ENCODE assay signal across 21 cellular contexts in the genomic region with DNA sequence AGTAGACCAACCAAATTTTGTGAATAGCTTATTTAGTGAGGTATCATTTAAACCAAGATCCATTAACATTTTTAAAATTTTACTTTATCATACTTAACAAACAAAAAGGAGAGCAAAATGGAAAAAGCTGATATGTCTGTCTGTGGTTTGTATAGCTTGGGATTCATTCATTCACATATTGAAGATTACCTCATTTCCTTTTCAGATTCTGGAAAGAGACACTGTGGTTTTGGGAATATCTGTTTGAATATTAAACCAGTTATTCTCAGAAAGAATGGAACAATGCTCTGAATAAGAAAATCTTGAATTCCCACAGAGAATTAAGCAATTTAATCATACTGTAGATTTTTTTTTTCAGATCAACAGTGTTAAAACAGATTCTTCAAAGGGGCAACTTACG.
A peak's percentile ranks its signal among the peaks of the same experiment; 100 is the strongest.
DNase-seq lines count a peak whose midpoint lies in the region; ATAC-seq and TF ChIP-seq lines count a peak whose summit lies in the region.
"Had no signal": no experiment of that assay in that cellular context is flagged by ENCODE, and none has a peak within 500 bp of the region (broad histone marks: within the 10 kb centered on the region; RNA-seq: fewer than 3 reads in every experiment).

No MANE protein-coding gene starts in this region.

- TF ChIP-seq RAD21 in SK-N-SH (IDR thresholded peaks at IDR 0.05; ENCODE audit: low read length): no peak

- H3K36me3 ChIP-seq in SK-N-SH (replicated peaks in 1 of 2; ENCODE audit: control insufficient read depth in 1 of 2, insufficient read depth in 2 of 2, low read length in 1 of 2) (no peaks in the 10 kb centered on the region), testis (ENCODE audit: low read depth, missing control alignments) (no peaks in the 10 kb centered on the region)
- H3K36me3 ChIP-seq: BLaER1, MG63, SJSA1 had no signal

- H3K4me1 ChIP-seq in SK-N-SH (ENCODE audit: control insufficient read depth in 1 of 2, insufficient read depth in 2 of 2, low read depth in 1 of 2, low read length in 1 of 2) (peaks cover 0 to 6% of the 10 kb centered on the region in 2 experiments; a peak in 1 of 4 replicates), testis (no peaks in the 10 kb centered on the region)
- H3K4me1 ChIP-seq: BLaER1, SJSA1 had no signal

- no peaks in the 10 kb centered on the region for H3K79me2 ChIP-seq in SK-N-SH (ENCODE audit: insufficient read depth)

- no peaks in the 10 kb centered on the region for H3F3A ChIP-seq in SK-N-SH (replicated peaks; ENCODE audit: insufficient read depth)

- DNase-seq in SK-N-SH (no peak), astrocyte of the cerebellum (ENCODE audit: low read depth) (peak; percentile 33), iris pigment epithelial cell (ENCODE audit: low read depth) (peak; percentile 28), testis (no peak), NCI-H69 (lab: John Stamatoyannopoulos, UW) (no peak), NK-92 (lab: John Stamatoyannopoulos, UW; ENCODE audit: unreplicated experiment) (no peak), NCI-H774 (lab: John Stamatoyannopoulos, UW) (no peak)
- DNase-seq: CD8-positive, alpha-beta T cell; DMS79 treated with DMSO at 0.1 percent for 48 hours; GDM1; GOT3; MG63; NCI-H1105; NCI-H187; NCI-H345; NCI-H526 treated with DMSO at 0.1 percent for 48 hours; PC-3 had no signal

- no peak overlapping the region for H2AFZ ChIP-seq in SK-N-SH (ENCODE audit: low read depth)

- no peak for TF ChIP-seq EP300 in SK-N-SH (IDR thresholded peaks at IDR 0.05; ENCODE audit: borderline replicate concordance in 1 of 2, low read depth in 1 of 2, low read length in 1 of 2)

- no peak overlapping the region for H3K4me2 ChIP-seq in SK-N-SH
- H3K4me2 ChIP-seq: BLaER1 had no signal

- H3K4me3 ChIP-seq in SK-N-SH (ENCODE audit: low read depth in 2 of 2, low read length in 1 of 2) (no peak overlapping the region), astrocyte of the cerebellum (ENCODE audit: low read depth, low read length) (no peak overlapping the region), testis (no peak overlapping the region)
- H3K4me3 ChIP-seq: BLaER1, MG63, SJSA1 had no signal

- no peak overlapping the region for H3K9ac ChIP-seq in SK-N-SH
- H3K9ac ChIP-seq: BLaER1 had no signal

- intact Hi-C loops in testis (cut with DNase I; ENCODE audit: low total_unique reads): no loop called here

- in situ Hi-C loops in astrocyte of the cerebellum (cut with HindIII; ENCODE audit: low sequenced_read_pairs): no loop called here

- no peaks in the 10 kb centered on the region for H3K9me2 ChIP-seq in SK-N-SH

- CTCF ChIA-PET in SK-N-SH (lab: Yijun Ruan, JAX): no interaction called here

- POLR2A ChIA-PET in SK-N-SH (lab: Yijun Ruan, JAX): no interaction called here

- H3K27me3 ChIP-seq in SK-N-SH (ENCODE audit: insufficient read depth) (no peaks in the 10 kb centered on the region), testis (no peaks in the 10 kb centered on the region)
- H3K27me3 ChIP-seq: BLaER1, MG63, SJSA1 had no signal

- 96% methylated on average over 1 of the region's 1 CpG for WGBS in SK-N-SH (ENCODE audit: low lambda C conversion rate)
- 85 to 95% methylated on average over 1 of the region's 1 CpG for WGBS in testis, 2 donors

- H3K27ac ChIP-seq in SK-N-SH (ENCODE audit: low read depth in 2 of 2, low read length in 1 of 2) (peak overlapping the region in 1 of 2 experiments; percentile 58; a peak in 2 of 4 replicates), testis (no peak overlapping the region)
- H3K27ac ChIP-seq: 22Rv1, BLaER1, SJSA1 had no signal

- TF ChIP-seq CTCF in SK-N-SH (IDR thresholded peaks at IDR 0.05) (no peak), astrocyte of the cerebellum (IDR thresholded peaks at IDR 0.05; ENCODE audit: low read depth, low read length, missing control alignments) (no peak), testis (IDR thresholded peaks at IDR 0.05) (no peak)

- H3K9me3 ChIP-seq in SK-N-SH (no peaks in the 10 kb centered on the region), testis (no peaks in the 10 kb centered on the region)
- H3K9me3 ChIP-seq: BLaER1, MG63, SJSA1 had no signal

- ATAC-seq in SK-N-SH treated with all-trans-retinoic acid at 6 μM for 48 hours: no peak
- ATAC-seq: CD8-positive, alpha-beta T cell; PC-3 had no signal

- no peaks in the 10 kb centered on the region for H4K20me1 ChIP-seq in SK-N-SH (ENCODE audit: insufficient read depth)
- H4K20me1 ChIP-seq: BLaER1 had no signal

- no peak for TF ChIP-seq POLR2A in testis (IDR thresholded peaks at IDR 0.05)

TF ChIP-seq in SK-N-SH, 30 proteins besides CTCF, POLR2A, EP300 and RAD21:
- TF ChIP-seq GATA2 (CRISPR knock-in tag; IDR thresholded peaks at IDR 0.05) (no peak), TCF12 (IDR thresholded peaks at IDR 0.05) (0 out of 2 replicates have a peak, but pooled peaks have one; percentile 25)
- TF ChIP-seq, protein P1, sequence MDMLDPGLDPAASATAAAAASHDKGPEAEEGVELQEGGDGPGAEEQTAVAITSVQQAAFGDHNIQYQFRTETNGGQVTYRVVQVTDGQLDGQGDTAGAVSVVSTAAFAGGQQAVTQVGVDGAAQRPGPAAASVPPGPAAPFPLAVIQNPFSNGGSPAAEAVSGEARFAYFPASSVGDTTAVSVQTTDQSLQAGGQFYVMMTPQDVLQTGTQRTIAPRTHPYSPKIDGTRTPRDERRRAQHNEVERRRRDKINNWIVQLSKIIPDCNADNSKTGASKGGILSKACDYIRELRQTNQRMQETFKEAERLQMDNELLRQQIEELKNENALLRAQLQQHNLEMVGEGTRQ (IDR thresholded peaks at IDR 0.05; ENCODE audit: borderline replicate concordance, low read depth, low read length): no peak

TF ChIP-seq in SK-N-SH treated with all-trans-retinoic acid at 6 μM for 48 hours, 23 proteins besides CTCF, POLR2A, EP300 and RAD21:
- no peak for TF ChIP-seq RARB (CRISPR knock-in tag; IDR thresholded peaks at IDR 0.05)
- TF ChIP-seq BACH2 (CRISPR knock-in tag; IDR thresholded peaks at IDR 0.05; ENCODE audit: borderline replicate concordance): no peak
- no peak for TF ChIP-seq TOX (CRISPR knock-in tag; IDR thresholded peaks at IDR 0.05; ENCODE audit: borderline replicate concordance)
- TF ChIP-seq, protein P2, sequence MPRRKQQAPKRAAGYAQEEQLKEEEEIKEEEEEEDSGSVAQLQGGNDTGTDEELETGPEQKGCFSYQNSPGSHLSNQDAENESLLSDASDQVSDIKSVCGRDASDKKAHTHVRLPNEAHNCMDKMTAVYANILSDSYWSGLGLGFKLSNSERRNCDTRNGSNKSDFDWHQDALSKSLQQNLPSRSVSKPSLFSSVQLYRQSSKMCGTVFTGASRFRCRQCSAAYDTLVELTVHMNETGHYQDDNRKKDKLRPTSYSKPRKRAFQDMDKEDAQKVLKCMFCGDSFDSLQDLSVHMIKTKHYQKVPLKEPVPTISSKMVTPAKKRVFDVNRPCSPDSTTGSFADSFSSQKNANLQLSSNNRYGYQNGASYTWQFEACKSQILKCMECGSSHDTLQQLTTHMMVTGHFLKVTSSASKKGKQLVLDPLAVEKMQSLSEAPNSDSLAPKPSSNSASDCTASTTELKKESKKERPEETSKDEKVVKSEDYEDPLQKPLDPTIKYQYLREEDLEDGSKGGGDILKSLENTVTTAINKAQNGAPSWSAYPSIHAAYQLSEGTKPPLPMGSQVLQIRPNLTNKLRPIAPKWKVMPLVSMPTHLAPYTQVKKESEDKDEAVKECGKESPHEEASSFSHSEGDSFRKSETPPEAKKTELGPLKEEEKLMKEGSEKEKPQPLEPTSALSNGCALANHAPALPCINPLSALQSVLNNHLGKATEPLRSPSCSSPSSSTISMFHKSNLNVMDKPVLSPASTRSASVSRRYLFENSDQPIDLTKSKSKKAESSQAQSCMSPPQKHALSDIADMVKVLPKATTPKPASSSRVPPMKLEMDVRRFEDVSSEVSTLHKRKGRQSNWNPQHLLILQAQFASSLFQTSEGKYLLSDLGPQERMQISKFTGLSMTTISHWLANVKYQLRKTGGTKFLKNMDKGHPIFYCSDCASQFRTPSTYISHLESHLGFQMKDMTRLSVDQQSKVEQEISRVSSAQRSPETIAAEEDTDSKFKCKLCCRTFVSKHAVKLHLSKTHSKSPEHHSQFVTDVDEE (CRISPR knock-in tag; IDR thresholded peaks at IDR 0.05): no peak
- TF ChIP-seq TCF4 (CRISPR knock-in tag; IDR thresholded peaks at IDR 0.05; ENCODE audit: borderline replicate concordance): no peak
- no peak for TF ChIP-seq CREB5 (CRISPR knock-in tag; IDR thresholded peaks at IDR 0.05; ENCODE audit: low read depth)
- no peak for TF ChIP-seq ZFP30 (CRISPR knock-in tag; IDR thresholded peaks at IDR 0.05)
- TF ChIP-seq, protein P3, sequence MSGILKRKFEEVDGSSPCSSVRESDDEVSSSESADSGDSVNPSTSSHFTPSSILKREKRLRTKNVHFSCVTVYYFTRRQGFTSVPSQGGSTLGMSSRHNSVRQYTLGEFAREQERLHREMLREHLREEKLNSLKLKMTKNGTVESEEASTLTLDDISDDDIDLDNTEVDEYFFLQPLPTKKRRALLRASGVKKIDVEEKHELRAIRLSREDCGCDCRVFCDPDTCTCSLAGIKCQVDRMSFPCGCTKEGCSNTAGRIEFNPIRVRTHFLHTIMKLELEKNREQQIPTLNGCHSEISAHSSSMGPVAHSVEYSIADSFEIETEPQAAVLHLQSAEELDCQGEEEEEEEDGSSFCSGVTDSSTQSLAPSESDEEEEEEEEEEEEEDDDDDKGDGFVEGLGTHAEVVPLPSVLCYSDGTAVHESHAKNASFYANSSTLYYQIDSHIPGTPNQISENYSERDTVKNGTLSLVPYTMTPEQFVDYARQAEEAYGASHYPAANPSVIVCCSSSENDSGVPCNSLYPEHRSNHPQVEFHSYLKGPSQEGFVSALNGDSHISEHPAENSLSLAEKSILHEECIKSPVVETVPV (CRISPR knock-in tag; IDR thresholded peaks at IDR 0.05): no peak
- no peak for TF ChIP-seq SNAI2 (CRISPR knock-in tag; IDR thresholded peaks at IDR 0.05)
- no peak for TF ChIP-seq OSR1 (CRISPR knock-in tag; IDR thresholded peaks at IDR 0.05)

Comparison
In these comparisons a context has a peak if more than half of its experiments do, and no peak if none do; other contexts are left out.
1. DNase-seq: peak in astrocyte of the cerebellum (single experiment) and iris pigment epithelial cell (single experiment); none in SK-N-SH (single experiment), testis (single experiment), NCI-H69 (single experiment), NK-92 (single experiment) and NCI-H774 (single experiment).